ENCODE assay signal across 17 cellular contexts in genomic region chr10:58754419-58755180, GRCh38.
A peak's percentile ranks its signal among the peaks of the same experiment; 100 is the strongest.
DNase-seq lines count a peak whose midpoint lies in the region; ATAC-seq and TF ChIP-seq lines count a peak whose summit lies in the region.
"Had no signal": no experiment of that assay in that cellular context is flagged by ENCODE, and none has a peak within 500 bp of the region (broad histone marks: within the 10 kb centered on the region; RNA-seq: fewer than 3 reads in every experiment).

No MANE protein-coding gene starts in this region.

- ATAC-seq in gastrocnemius medialis, result no peak
- no peak for ATAC-seq in HG03469 (IDR thresholded peaks at IDR 0.05; ENCODE audit: unreplicated experiment)
- ATAC-seq in HG02763 (IDR thresholded peaks at IDR 0.05; ENCODE audit: unreplicated experiment), result no peak
- ATAC-seq: GM23338; naive thymus-derived CD4-positive, alpha-beta T cell; T-helper 17 cell had no signal

- intact Hi-C loops in breast epithelium (cut with DNase I; ENCODE audit: low total_unique reads) (loop anchor here (2.0 kb wide), 1 partner anchor 40 kb away; no protein-coding TSS in a partner anchor), gastrocnemius medialis (cut with DNase I; ENCODE audit: low total_unique reads) (no loop called here)

- H3K4me1 ChIP-seq in GM23248 (ENCODE audit: insufficient read depth) (peaks cover 50% of the 10 kb centered on the region), breast epithelium (no peaks in the 10 kb centered on the region), right atrium auricular region (peaks cover 0 to 28% of the 10 kb centered on the region in 2 donors), gastrocnemius medialis (peaks cover 36 to 45% of the 10 kb centered on the region in 2 donors)
- H3K4me1 ChIP-seq: BE2C had no signal

- no peak for TF ChIP-seq CTCF in breast epithelium (IDR thresholded peaks at IDR 0.05)
- TF ChIP-seq CTCF in right atrium auricular region (IDR thresholded peaks at IDR 0.05), result no peak
- TF ChIP-seq CTCF in gastrocnemius medialis (IDR thresholded peaks at IDR 0.05 in 4 of 5, conservative IDR thresholded peaks at IDR 0.05 in 1 of 5), result no peak

- peaks cover 89% of the 10 kb centered on the region for H3K79me2 ChIP-seq in GM23248 (ENCODE audit: insufficient read depth)

- H3K9me3 ChIP-seq in GM23248 (ENCODE audit: low read depth) (no peaks in the 10 kb centered on the region), breast epithelium (no peaks in the 10 kb centered on the region), right atrium auricular region (no peaks in the 10 kb centered on the region), gastrocnemius medialis (no peaks in the 10 kb centered on the region)
- H3K9me3 ChIP-seq: BE2C had no signal

- H3K4me2 ChIP-seq in GM23248 (ENCODE audit: unreplicated experiment), result peak overlapping the region; percentile 99
- H3K4me2 ChIP-seq: GM23338 had no signal

- H3F3A ChIP-seq in GM23248 (ENCODE audit: insufficient read depth), result peaks cover 46% of the 10 kb centered on the region

- H3K27ac ChIP-seq in GM23248, result peak overlapping the region; percentile 97
- H3K27ac ChIP-seq in breast epithelium, result peak overlapping the region; percentile 76 to 77
- H3K27ac ChIP-seq in right atrium auricular region, result peak overlapping the region; percentile 56 to 77
- H3K27ac ChIP-seq in gastrocnemius medialis, result peak overlapping the region; percentile 59 to 88 (median 76)
- H3K27ac ChIP-seq in caudate nucleus (ENCODE audit: low read depth, low read length), result no peak overlapping the region

- 0 out of 2 replicates have a peak, but pooled peaks cover 5% of the 10 kb centered on the region for H4K20me1 ChIP-seq in GM23248 (ENCODE audit: insufficient read depth)

- no peaks in the 10 kb centered on the region for H3K9me2 ChIP-seq in GM23248 (ENCODE audit: insufficient read depth)

- H2AFZ ChIP-seq in GM23248, result peak overlapping the region; percentile 12
- H2AFZ ChIP-seq: GM23338 had no signal

- peak overlapping the region; percentile 89 for H3K9ac ChIP-seq in GM23248

- 34 to 35% methylated on average over 3 of the region's 3 CpGs for WGBS in GM23248 (ENCODE audit: low coverage in 1 of 2, low lambda C conversion rate in 2 of 2, missing lambda C conversion rate in 2 of 2), 2 experiments

- DNase-seq in GM23248 (peak; percentile 53), breast epithelium (ENCODE audit: low spot score in 2 of 2) (no peak), right atrium auricular region (ENCODE audit: low spot score) (no peak), gastrocnemius medialis (no peak), HuH-7 (ENCODE audit: low spot score) (no peak), caudate nucleus (lab: John Stamatoyannopoulos, UW) (no peak)
- DNase-seq: activated CD4-positive, CD25-positive, alpha-beta regulatory T cell treated with anti-CD3 and anti-CD28 coated beads, Interleukin-2, amount 50 U/mL, for 72 hours; BE2C; DMS 273 treated with DMSO at 0.1 percent for 48 hours; naive thymus-derived CD4-positive, alpha-beta T cell; NCI-H82; RPMI8226; stimulated activated CD4-positive, alpha-beta T cell treated with anti-CD3 and anti-CD28 coated beads, Interleukin-4, amount 100 ng/mL, for 1 hour; T-helper 17 cell had no signal

- peak overlapping the region; percentile 74 for H3K4me3 ChIP-seq in GM23248
- no peak overlapping the region for H3K4me3 ChIP-seq in breast epithelium
- no peak overlapping the region for H3K4me3 ChIP-seq in right atrium auricular region
- H3K4me3 ChIP-seq in gastrocnemius medialis, result no peak overlapping the region
- H3K4me3 ChIP-seq: GM23338 had no signal

- in situ Hi-C loops in GM23248 (cut with MboI), result no loop called here
- in situ Hi-C loops in gastrocnemius medialis (cut with MboI; ENCODE audit: low sequenced_read_pairs in 4 of 4), result no loop called here

- H3K36me3 ChIP-seq in GM23248 (ENCODE audit: low read depth), result no peaks in the 10 kb centered on the region
- H3K36me3 ChIP-seq in breast epithelium, result no peaks in the 10 kb centered on the region
- H3K36me3 ChIP-seq in right atrium auricular region, result no peaks in the 10 kb centered on the region
- H3K36me3 ChIP-seq in gastrocnemius medialis, result no peaks in the 10 kb centered on the region
- H3K36me3 ChIP-seq: BE2C had no signal

- H3K27me3 ChIP-seq in GM23248 (replicated peaks; ENCODE audit: insufficient read depth) (no peaks in the 10 kb centered on the region), breast epithelium (no peaks in the 10 kb centered on the region), right atrium auricular region (no peaks in the 10 kb centered on the region), gastrocnemius medialis (no peaks in the 10 kb centered on the region)
- H3K27me3 ChIP-seq: BE2C had no signal

- TF ChIP-seq POLR2A in breast epithelium (IDR thresholded peaks at IDR 0.05) (no peak), gastrocnemius medialis (IDR thresholded peaks at IDR 0.05) (no peak)
